In genomic region chr12:6554168-6554989, GRCh38 we compare ENCODE assay signal across 8 cellular contexts. TPM values are rescaled to one million over a fixed set of nuclear protein-coding genes. Genes with fewer than 3 reads are reported as not detected.
DNase-seq lines count a peak whose midpoint lies in the region; ATAC-seq and TF ChIP-seq lines count a peak whose summit lies in the region.

No MANE protein-coding gene starts in this region.

- DNase-seq in AG20443 (ENCODE audit: low spot score) (peak; percentile 67), RWPE2 (ENCODE audit: low spot score) (no peak), foreskin melanocyte (peak; percentile 70), ureter (ENCODE audit: low spot score) (peak; percentile 84)
- peak; percentile 77 for DNase-seq in activated naive CD4-positive, alpha-beta T cell treated with Interleukin-2 at 50 U/mL for 16 hours

- no peaks in the 10 kb centered on the region for H3K27me3 ChIP-seq in RWPE2 (ENCODE audit: insufficient read depth, poor library complexity, severe bottlenecking)
- no peaks in the 10 kb centered on the region for H3K27me3 ChIP-seq in neutrophil

- H3K4me3 ChIP-seq in RWPE2 (ENCODE audit: severe bottlenecking) (no peak overlapping the region), neutrophil (ENCODE audit: low read depth in 1 of 2, low read length in 1 of 2) (peak overlapping the region; percentile 79 to 92)

- TF ChIP-seq CTCF in RWPE2 (IDR thresholded peaks at IDR 0.05; ENCODE audit: poor library complexity, severe bottlenecking) (peak; percentile 55), neutrophil (IDR thresholded peaks at IDR 0.05) (peak; percentile 67)

- peaks cover 13% of the 10 kb centered on the region for H3K4me1 ChIP-seq in RWPE2 (ENCODE audit: insufficient read depth, poor library complexity, severe bottlenecking)
- H3K4me1 ChIP-seq in neutrophil (ENCODE audit: control insufficient read depth in 1 of 2, insufficient read depth in 1 of 2, low read depth in 1 of 2, low read length in 1 of 2): peaks cover 78 to 82% of the 10 kb centered on the region in 2 experiments

- H3K27ac ChIP-seq in RWPE2 (ENCODE audit: poor library complexity, severe bottlenecking) (no peak overlapping the region), neutrophil (peak overlapping the region; percentile 81)

- H3K9me3 ChIP-seq in RWPE2 (ENCODE audit: severe bottlenecking) (no peaks in the 10 kb centered on the region), neutrophil (no peaks in the 10 kb centered on the region)

- ATAC-seq in GM18867 (IDR thresholded peaks at IDR 0.05; ENCODE audit: unreplicated experiment) (peak; percentile 50), HG03439 (IDR thresholded peaks at IDR 0.05; ENCODE audit: unreplicated experiment) (peak; percentile 49), RWPE2 (ENCODE audit: low read depth) (peak; percentile 60)

- H3K36me3 ChIP-seq in RWPE2 (ENCODE audit: low read depth) (peaks cover 31% of the 10 kb centered on the region), neutrophil (no peaks in the 10 kb centered on the region)

RNA-seq across cellular contexts. Expression of gene IFFO1, which starts 1.5 kb away (rescaled TPM):
- total RNA-seq in ureter: 13.7 TPM

RNA-seq across cellular contexts. Expression of gene NOP2, which starts 13.7 kb away (rescaled TPM):
- total RNA-seq in ureter: 51.7 TPM

RNA-seq across cellular contexts. Expression of gene GAPDH, which starts 20.1 kb away (rescaled TPM):
- total RNA-seq in ureter: 2,120 TPM

RNA-seq across cellular contexts. Expression of gene CHD4, which starts 52.8 kb away (rescaled TPM):
- 232 TPM for total RNA-seq in ureter
